ENCODE assay signal across 32 cellular contexts in genomic region chr17:46884552-46884951, GRCh38. TPM values are rescaled to one million over a fixed set of nuclear protein-coding genes. Genes with fewer than 3 reads are reported as not detected.
DNase-seq lines count a peak whose midpoint lies in the region; ATAC-seq, FAIRE-seq and TF ChIP-seq lines count a peak whose summit lies in the region.
"Had no signal": no experiment of that assay in that cellular context is flagged by ENCODE, and none has a peak within 500 bp of the region (broad histone marks: within the 10 kb centered on the region; RNA-seq: fewer than 3 reads in every experiment).

No MANE protein-coding gene starts in this region.

- no peak overlapping the region for H2AK5ac ChIP-seq in H1 (ENCODE audit: low read depth, low read length)
- H2AK5ac ChIP-seq in mesendoderm (ENCODE audit: low read length) = no peak overlapping the region

- H3K79me1 ChIP-seq in H1 (ENCODE audit: low read depth, low read length) (no peaks in the 10 kb centered on the region), mesendoderm (ENCODE audit: low read length) (no peaks in the 10 kb centered on the region)

- H3K56ac ChIP-seq in H1 (replicated peaks; ENCODE audit: insufficient read length, low read depth, low read length) = no peak overlapping the region
- H3K56ac ChIP-seq in mesendoderm (ENCODE audit: low read length) = no peak overlapping the region

- H3K23me2 ChIP-seq in H1 (ENCODE audit: low read depth, low read length) = no peaks in the 10 kb centered on the region

- no peak overlapping the region for H3K4me3 ChIP-seq in HEK293 (ENCODE audit: low read depth, low read length)
- no peak overlapping the region for H3K4me3 ChIP-seq in K562
- H3K4me3 ChIP-seq in H1 (ENCODE audit: extremely low read depth in 1 of 4, insufficient read depth in 2 of 4, low read depth in 3 of 4, low read length in 4 of 4) = no peak overlapping the region
- H3K4me3 ChIP-seq in hepatocyte = no peak overlapping the region
- H3K4me3 ChIP-seq in mesendoderm (ENCODE audit: low read length) = no peak overlapping the region
- H3K4me3 ChIP-seq: BLaER1, GM12878 had no signal

- H2BK15ac ChIP-seq in H1 (ENCODE audit: low read length) (no peak overlapping the region), mesendoderm (replicated peaks; ENCODE audit: low read depth) (no peak overlapping the region)

- H3K27ac Mint-ChIP-seq in stimulated activated effector memory CD8-positive, alpha-beta T cell treated with anti-CD3 and anti-CD28 coated beads, Interleukin-12 subunit alpha, Interleukin-12 subunit beta, amount 100 ng/mL, for 72 hours = no peak overlapping the region
- H3K27ac Mint-ChIP-seq: CD4-positive, alpha-beta memory T cell; CD4-positive, CD25-positive, alpha-beta regulatory T cell; CD8-positive, alpha-beta memory T cell had no signal

- H3K27ac ChIP-seq in HEK293 (ENCODE audit: extremely low read depth, low read depth, low read length) (no peak overlapping the region), K562 (ENCODE audit: extremely low read depth, low read depth, low read length) (no peak overlapping the region), H1 (ENCODE audit: low read depth, low read length) (no peak overlapping the region), hepatocyte (no peak overlapping the region), mesendoderm (ENCODE audit: low read depth, low read length) (no peak overlapping the region)
- H3K27ac ChIP-seq: BLaER1 had no signal

- H3K4me2 ChIP-seq in K562 (ENCODE audit: insufficient read depth, low read length) = no peak overlapping the region
- H3K4me2 ChIP-seq in H1 (ENCODE audit: insufficient read depth in 1 of 2, low read depth in 2 of 2, low read length in 2 of 2) = no peak overlapping the region
- H3K4me2 ChIP-seq in hepatocyte = peak overlapping the region; percentile 8
- H3K4me2 ChIP-seq in mesendoderm (ENCODE audit: low read length) = no peak overlapping the region
- H3K4me2 ChIP-seq: BLaER1 had no signal

- ATAC-seq in K562 = no peak
- no peak for ATAC-seq in stimulated activated effector memory CD8-positive, alpha-beta T cell treated with anti-CD3 and anti-CD28 coated beads, Interleukin-12 subunit alpha, Interleukin-12 subunit beta, amount 100 ng/mL, for 72 hours
- ATAC-seq: GM12878 had no signal

- H3K4ac ChIP-seq in H1 (replicated peaks; ENCODE audit: insufficient read length, low read depth, low read length) = no peak overlapping the region
- H3K4ac ChIP-seq in mesendoderm (ENCODE audit: low read depth, low read length) = no peak overlapping the region

- no peaks in the 10 kb centered on the region for H3K79me2 ChIP-seq in K562 (ENCODE audit: control insufficient read depth, insufficient read depth, low read length)
- no peaks in the 10 kb centered on the region for H3K79me2 ChIP-seq in H1 (ENCODE audit: control insufficient read depth in 1 of 2, insufficient read depth in 2 of 2, low read length in 2 of 2)
- no peaks in the 10 kb centered on the region for H3K79me2 ChIP-seq in hepatocyte
- H3K79me2 ChIP-seq in mesendoderm (ENCODE audit: control insufficient read depth, insufficient read depth, low read length) = no peaks in the 10 kb centered on the region

- DNase-seq in K562 (ENCODE audit: extremely low read depth in 1 of 4, low spot score in 3 of 4) (no peak), H1 (ENCODE audit: low read depth in 1 of 2, low spot score in 2 of 2) (no peak), hepatocyte (ENCODE audit: low spot score) (no peak), amygdala (lab: John Stamatoyannopoulos, UW) (no peak), activated gamma-delta T cell treated with Interleukin-2 at 50 U/mL for 16 hours (no peak), mesendoderm (no peak)
- no peak for DNase-seq in stimulated activated effector memory CD8-positive, alpha-beta T cell treated with anti-CD3 and anti-CD28 coated beads, Interleukin-12 subunit alpha, Interleukin-12 subunit beta, amount 100 ng/mL, for 72 hours (ENCODE audit: low spot score in 2 of 2)
- DNase-seq: 8988T; ACHN; BE2C; C1 segment of cervical spinal cord; CD4-positive, alpha-beta memory T cell; CD4-positive, CD25-positive, alpha-beta regulatory T cell; CD8-positive, alpha-beta memory T cell; COR-L47; DMS 273 treated with DMSO at 0.1 percent for 48 hours; DMS153; DMS53; DMS79; DND-41; EL; GDM1 had no signal

- no peaks in the 10 kb centered on the region for H3K9me1 ChIP-seq in K562 (ENCODE audit: control insufficient read depth, insufficient read depth, low read length)

- H4K20me1 ChIP-seq in K562 (replicated peaks; ENCODE audit: control insufficient read depth, insufficient read depth, low read length) (peaks cover 4% of the 10 kb centered on the region; the same call in 1 of the 2 replicates), H1 (replicated peaks in 1 of 2; ENCODE audit: control insufficient read depth in 1 of 2, insufficient read depth in 2 of 2, low read length in 2 of 2) (no peaks in the 10 kb centered on the region), hepatocyte (ENCODE audit: insufficient read depth, poor library complexity, severe bottlenecking) (no peaks in the 10 kb centered on the region)
- H4K20me1 ChIP-seq: BLaER1 had no signal

- no peaks in the 10 kb centered on the region for H3K4me1 Mint-ChIP-seq in stimulated activated effector memory CD8-positive, alpha-beta T cell treated with anti-CD3 and anti-CD28 coated beads, Interleukin-12 subunit alpha, Interleukin-12 subunit beta, amount 100 ng/mL, for 72 hours
- H3K4me1 Mint-ChIP-seq: CD4-positive, alpha-beta memory T cell; CD4-positive, CD25-positive, alpha-beta regulatory T cell; CD8-positive, alpha-beta memory T cell had no signal

- no peak overlapping the region for H4K5ac ChIP-seq in H1 (ENCODE audit: insufficient read length, low read depth, low read length)
- H4K5ac ChIP-seq in mesendoderm (ENCODE audit: low read length) = no peak overlapping the region

- no TSS peak for BruUV-seq in K562 (replicated peaks; lab: Mats Ljungman, UMichigan)

- H3K9me3 Mint-ChIP-seq in stimulated activated effector memory CD8-positive, alpha-beta T cell treated with anti-CD3 and anti-CD28 coated beads, Interleukin-12 subunit alpha, Interleukin-12 subunit beta, amount 100 ng/mL, for 72 hours = no peaks in the 10 kb centered on the region
- H3K9me3 Mint-ChIP-seq: CD14-positive monocyte; CD4-positive, alpha-beta memory T cell; CD8-positive, alpha-beta memory T cell had no signal

- in situ Hi-C loops in K562 (cut with MboI) = no loop called here

- H3K27me3 ChIP-seq in K562 (ENCODE audit: control insufficient read depth in 2 of 2, insufficient read depth in 2 of 2, low read length in 2 of 2) (peaks cover 25 to 42% of the 10 kb centered on the region in 2 experiments), H1 (replicated peaks in 1 of 4; ENCODE audit: control insufficient read depth in 3 of 4, extremely low read depth in 1 of 4, insufficient read depth in 3 of 4, low read length in 3 of 4) (no peaks in the 10 kb centered on the region), hepatocyte (no peaks in the 10 kb centered on the region), mesendoderm (ENCODE audit: insufficient read depth, low read length, poor library complexity) (no peaks in the 10 kb centered on the region)
- H3K27me3 ChIP-seq: BE2C, BLaER1 had no signal

- no peak overlapping the region for H2BK20ac ChIP-seq in H1 (ENCODE audit: low read length)

- no peak overlapping the region for H2BK12ac ChIP-seq in H1 (ENCODE audit: low read depth, low read length)

- H3K4me1 ChIP-seq in HEK293 (ENCODE audit: control insufficient read depth, insufficient read depth, low read length) (no peaks in the 10 kb centered on the region), K562 (replicated peaks in 1 of 2; ENCODE audit: control insufficient read depth in 2 of 2, insufficient read depth in 2 of 2, low read length in 2 of 2) (peaks cover 4 to 13% of the 10 kb centered on the region in 2 experiments; a peak in 3 of 5 replicates), H1 (replicated peaks in 1 of 4; ENCODE audit: control insufficient read depth in 3 of 4, insufficient read depth in 4 of 4, low read length in 3 of 4) (no peaks in the 10 kb centered on the region), hepatocyte (ENCODE audit: insufficient read depth) (no peaks in the 10 kb centered on the region), mesendoderm (ENCODE audit: control insufficient read depth, low read depth, low read length) (no peaks in the 10 kb centered on the region)
- H3K4me1 ChIP-seq: BE2C, BLaER1 had no signal

- H2AFZ ChIP-seq in K562 (ENCODE audit: low read depth, low read length) (no peak overlapping the region), H1 (ENCODE audit: low read length) (no peak overlapping the region), hepatocyte (no peak overlapping the region)

- H2BK5ac ChIP-seq in H1 (ENCODE audit: low read depth, low read length) = no peak overlapping the region
- H2BK5ac ChIP-seq in mesendoderm (ENCODE audit: low read length) = no peak overlapping the region

- H3K9ac ChIP-seq in K562 (ENCODE audit: insufficient read depth in 1 of 2, low read depth in 2 of 2, low read length in 2 of 2) (no peak overlapping the region), H1 (replicated peaks in 1 of 4; ENCODE audit: extremely low read depth in 1 of 4, low read depth in 3 of 4, low read length in 3 of 4) (no peak overlapping the region), mesendoderm (ENCODE audit: low read length) (no peak overlapping the region)
- H3K9ac ChIP-seq: BLaER1 had no signal

- H3K36me3 ChIP-seq in HEK293 (ENCODE audit: control insufficient read depth in 2 of 2, insufficient read depth in 1 of 2, low read length in 2 of 2) (no peaks in the 10 kb centered on the region), K562 (ENCODE audit: control insufficient read depth, insufficient read depth, low read length) (no peaks in the 10 kb centered on the region), H1 (ENCODE audit: control insufficient read depth in 2 of 4, insufficient read depth in 4 of 4, low read length in 3 of 4) (no peaks in the 10 kb centered on the region), hepatocyte (replicated peaks; ENCODE audit: insufficient read depth, low read depth) (no peaks in the 10 kb centered on the region), mesendoderm (ENCODE audit: control insufficient read depth, insufficient read depth, low read length) (no peaks in the 10 kb centered on the region)
- H3K36me3 ChIP-seq: BE2C, BLaER1 had no signal

- no peak overlapping the region for H4K91ac ChIP-seq in H1 (replicated peaks; ENCODE audit: insufficient read length, low read length)

- H2BK120ac ChIP-seq in H1 (replicated peaks; ENCODE audit: low read depth, low read length) (no peak overlapping the region), mesendoderm (ENCODE audit: low read depth, low read length) (no peak overlapping the region)

- TF ChIP-seq EP300 in K562 (IDR thresholded peaks at IDR 0.05; ENCODE audit: low read length) (no peak), H1 (IDR thresholded peaks at IDR 0.05; ENCODE audit: borderline replicate concordance in 1 of 2, low read depth in 2 of 2, low read length in 2 of 2) (no peak)

- CTCF ChIA-PET in HEK293 (lab: Yijun Ruan, JAX) (interaction anchor here (0.6 to 0.7 kb wide), 3 partner anchors 23 to 134 kb away, joined by 3 to 4 read pairs (median 3); no protein-coding TSS in a partner anchor), K562 (lab: Yijun Ruan, JAX; ENCODE audit: low intra/inter-chr PET ratio) (no interaction called here), H1 (lab: Charles Lee; ENCODE audit: partially characterized antibody) (interaction anchor here (0.6 to 4.3 kb wide), 4 partner anchors 9 to 709 kb away, joined by 3 to 41 read pairs (median 4); no protein-coding TSS in a partner anchor)

- TF ChIP-seq POLR2A in K562 (conservative IDR thresholded peaks at IDR 0.05) = no peak
- no peak for TF ChIP-seq POLR2A in H1 (IDR thresholded peaks at IDR 0.05; ENCODE audit: control extremely low read depth in 1 of 2, low read depth in 2 of 2, low read length in 2 of 2)

- H4K8ac ChIP-seq in H1 (ENCODE audit: extremely low read depth, insufficient read depth, low read length) = peak overlapping the region; percentile 14; the same call in 1 of the 2 replicates
- no peak overlapping the region for H4K8ac ChIP-seq in mesendoderm (ENCODE audit: low read depth, low read length)

- H3K23ac ChIP-seq in H1 (ENCODE audit: insufficient read length) (no peak overlapping the region), mesendoderm (ENCODE audit: low read length) (no peak overlapping the region)

- POLR2A ChIA-PET in HEK293 (lab: Yijun Ruan, JAX) = no interaction called here
- POLR2A ChIA-PET in K562 (lab: Yijun Ruan, JAX) = interaction anchor here (0.8 to 1.3 kb wide), 2 partner anchors 12 to 58 kb away, joined by 3 to 7 read pairs; no protein-coding TSS in a partner anchor
- POLR2A ChIA-PET in H1 (lab: Charles Lee; ENCODE audit: partially characterized antibody) = no interaction called here

- no peaks in the 10 kb centered on the region for H3K36me3 Mint-ChIP-seq in stimulated activated effector memory CD8-positive, alpha-beta T cell treated with anti-CD3 and anti-CD28 coated beads, Interleukin-12 subunit alpha, Interleukin-12 subunit beta, amount 100 ng/mL, for 72 hours
- H3K36me3 Mint-ChIP-seq: CD14-positive monocyte; CD4-positive, alpha-beta memory T cell; CD4-positive, CD25-positive, alpha-beta regulatory T cell; CD8-positive, alpha-beta memory T cell had no signal

- no peak overlapping the region for H3K14ac ChIP-seq in H1 (ENCODE audit: insufficient read length)

- no peak for TF ChIP-seq RAD21 in K562 (CRISPR knock-in tag; conservative IDR thresholded peaks at IDR 0.05 in 1 of 2, IDR thresholded peaks at IDR 0.05 in 1 of 2)
- TF ChIP-seq RAD21 in H1 (IDR thresholded peaks at IDR 0.05 in 1 of 2, conservative IDR thresholded peaks at IDR 0.05 in 1 of 2; ENCODE audit: low read depth in 2 of 2, low read length in 2 of 2) = no peak

- WGBS in K562 (ENCODE audit: insufficient coverage, low coverage, missing lambda C conversion rate) = 19% methylated on average over 7 of the region's 7 CpGs
- WGBS in H1 (ENCODE audit: extremely low coverage in 1 of 2, insufficient coverage in 1 of 2, insufficient read length in 1 of 2, insufficient replicate concordance in 2 of 2, low coverage in 1 of 2, low lambda C conversion rate in 2 of 2, missing lambda C conversion rate in 1 of 2), 2 experiments = 88% methylated on average over 7 of the region's 7 CpGs; no CpG with 5 or more reads in 1 of the 2 experiments
- WGBS in hepatocyte (ENCODE audit: low lambda C conversion rate, missing lambda C conversion rate) = 91% methylated on average over 7 of the region's 7 CpGs
- WGBS in mesendoderm (ENCODE audit: extremely low coverage, insufficient coverage, low lambda C conversion rate) = no CpG with 5 or more reads among the region's 7 CpGs

- FAIRE-seq in K562 (lab: Jason Lieb, UNC) (no peak), H1 (lab: Jason Lieb, UNC) (no peak)
- FAIRE-seq: A204.1, GM12878, GM12892, GM18507 had no signal

- no peaks in the 10 kb centered on the region for H3K9me2 ChIP-seq in hepatocyte (replicated peaks; ENCODE audit: insufficient read depth)

- H3K18ac ChIP-seq in H1 (ENCODE audit: extremely low read depth, low read length) (no peak overlapping the region), mesendoderm (ENCODE audit: low read length) (no peak overlapping the region)

- TF ChIP-seq CTCF in HEK293 (tag by site-specific recombination; IDR thresholded peaks at IDR 0.05) (no peak), K562 (IDR thresholded peaks at IDR 0.05 in 2 of 3, conservative IDR thresholded peaks at IDR 0.05 in 1 of 3; ENCODE audit: insufficient read depth in 2 of 3, low read depth in 1 of 3, low read length in 3 of 3) (no peak), H1 (IDR thresholded peaks at IDR 0.05; ENCODE audit: control extremely low read depth in 1 of 3, insufficient read depth in 1 of 3, low read depth in 1 of 3, low read length in 3 of 3) (no peak), hepatocyte (IDR thresholded peaks at IDR 0.05; ENCODE audit: poor library complexity) (no peak)

- intact Hi-C loops in K562 (cut with micrococcal nuclease) = no loop called here

- H3K9me3 ChIP-seq in HEK293 (ENCODE audit: control insufficient read depth, insufficient read depth, low read depth, low read length) (no peaks in the 10 kb centered on the region), K562 (replicated peaks; ENCODE audit: control insufficient read depth, insufficient read depth, low read depth, low read length) (no peaks in the 10 kb centered on the region), H1 (ENCODE audit: insufficient read depth in 2 of 2, low read depth in 1 of 2, low read length in 1 of 2) (no peaks in the 10 kb centered on the region), hepatocyte (ENCODE audit: low read depth) (no peaks in the 10 kb centered on the region)
- H3K9me3 ChIP-seq: BE2C, BLaER1 had no signal

- no peak overlapping the region for H3K4me3 Mint-ChIP-seq in stimulated activated effector memory CD8-positive, alpha-beta T cell treated with anti-CD3 and anti-CD28 coated beads, Interleukin-12 subunit alpha, Interleukin-12 subunit beta, amount 100 ng/mL, for 72 hours
- H3K4me3 Mint-ChIP-seq: CD14-positive monocyte; CD4-positive, alpha-beta memory T cell; CD8-positive, alpha-beta memory T cell had no signal

RNA-seq across cellular contexts. Expression of gene WNT9B, which starts 33.2 kb away (rescaled TPM):
- total RNA-seq in K562 (2011; cell fraction: chromatin; rRNA removed; ENCODE audit: low replicate concordance) = not detected in 2 replicates
- not detected in 2 replicates for total RNA-seq in K562 (2011; cell fraction: nucleolus; rRNA removed)
- total RNA-seq in K562 (2011; cell fraction: nucleoplasm; rRNA removed) = not detected in 2 replicates
- total RNA-seq in K562 (2014; rRNA removed) = not detected in 2 replicates
- total RNA-seq in K562 (2014; rRNA removed; fragmentation: Illumina TruSeq; extraction: Trizol) = not detected in 2 replicates
- not detected in 2 replicates for total RNA-seq in K562 (2015; rRNA removed; fragmentation: Illumina TruSeq; extraction: Trizol)
- total RNA-seq in K562 (2021) = not detected in 2 replicates
- not detected in 2 replicates for polyA plus RNA-seq in K562 (2011; rRNA removed)
- polyA plus RNA-seq in K562 (2011; cell fraction: cytosol; rRNA removed) = not detected in 2 replicates
- not detected in 2 replicates for polyA plus RNA-seq in K562 (2011; cell fraction: nucleus; rRNA removed)
- polyA plus RNA-seq in K562 (2012) = not detected in 2 replicates
- not detected in 2 replicates for polyA plus RNA-seq in K562 (2014; fragmentation: Illumina TruSeq; extraction: Trizol)
- polyA plus RNA-seq in K562 (2014; fragmentation: Nextera tagmentation; extraction: Ambion mirVana) = not detected
- not detected in 2 replicates for polyA plus RNA-seq in K562 (2014; rRNA removed)
- polyA minus RNA-seq in K562 (2011; rRNA and poly(A)+ RNA removed) = not detected in 2 replicates
- not detected in 2 replicates for polyA minus RNA-seq in K562 (2011; cell fraction: cytosol; rRNA and poly(A)+ RNA removed)
- not detected in 2 replicates for polyA minus RNA-seq in K562 (2011; cell fraction: nucleus; rRNA and poly(A)+ RNA removed)
- total RNA-seq in H1 (2021; fragmentation: NEBNext Ultra II Directional; extraction: Animal tissue kit (Norgen Biotek cat#: 25700)) = not detected in 2 replicates
- polyA plus RNA-seq in H1 (2011; rRNA removed) = 0.21 and 0.35 TPM in 2 replicates
- 0.09 TPM for polyA plus RNA-seq in H1 (2011; cell fraction: cytosol; rRNA removed)
- polyA plus RNA-seq in H1 (2011; cell fraction: nucleus; rRNA removed) = 0.10 TPM
- polyA plus RNA-seq in H1 (2012, experiment 1 of 2) = 0.13 to 0.15 TPM in 2 of 4 replicates, not detected in the others
- not detected for polyA plus RNA-seq in H1 (2012, experiment 2 of 2)
- 0.16 TPM for polyA plus RNA-seq in H1 (2013, experiment 1 of 2)
- 0.11 TPM for polyA plus RNA-seq in H1 (2013, experiment 2 of 2)
- polyA minus RNA-seq in H1 (2011; rRNA and poly(A)+ RNA removed) = 0.12 and 0.47 TPM in 2 replicates
- not detected for polyA minus RNA-seq in H1 (2011; cell fraction: cytosol; rRNA and poly(A)+ RNA removed)
- polyA minus RNA-seq in H1 (2011; cell fraction: nucleus; rRNA and poly(A)+ RNA removed) = not detected
- 2.6 and 3.0 TPM in 2 replicates for total RNA-seq in hepatocyte
- polyA plus RNA-seq in hepatocyte = 0.33 and 2.4 TPM in 2 replicates
- polyA plus RNA-seq in mesendoderm (2013, experiment 1 of 2) = 0.74 TPM
- polyA plus RNA-seq in mesendoderm (2013, experiment 2 of 2) = 0.70 TPM
- total RNA-seq: A673; CD4-positive, alpha-beta memory T cell; CD4-positive, CD25-positive, alpha-beta regulatory T cell; CD8-positive, alpha-beta memory T cell; G401; GM12878 had no signal
- polyA plus RNA-seq: AG04450; CD4-positive, alpha-beta memory T cell; CD4-positive, CD25-positive, alpha-beta regulatory T cell; CD8-positive, alpha-beta memory T cell; GM12878 had no signal

RNA-seq across cellular contexts. Expression of gene GOSR2, which starts 38.4 kb away (rescaled TPM):
- 156 and 170 TPM in 2 replicates for total RNA-seq in K562 (2011; cell fraction: chromatin; rRNA removed; ENCODE audit: low replicate concordance)
- 93.8 and 102 TPM in 2 replicates for total RNA-seq in K562 (2011; cell fraction: nucleolus; rRNA removed)
- total RNA-seq in K562 (2011; cell fraction: nucleoplasm; rRNA removed) = 157 and 232 TPM in 2 replicates
- total RNA-seq in K562 (2014; rRNA removed) (32.7 and 38.5 TPM in 2 replicates), K562 (2014; rRNA removed; fragmentation: Illumina TruSeq; extraction: Trizol) (41.0 and 41.1 TPM in 2 replicates), K562 (2015; rRNA removed; fragmentation: Illumina TruSeq; extraction: Trizol) (32.7 and 34.6 TPM in 2 replicates), K562 (2021) (48.6 and 54.3 TPM in 2 replicates), hepatocyte (42.3 and 47.7 TPM in 2 replicates)
- polyA plus RNA-seq in K562 (2011; rRNA removed) (95.3 and 96.3 TPM in 2 replicates), K562 (2014; fragmentation: Illumina TruSeq; extraction: Trizol) (41.0 and 43.9 TPM in 2 replicates), K562 (2014; fragmentation: Nextera tagmentation; extraction: Ambion mirVana) (10 to 100 TPM; 75.4 to 84.1 TPM), K562 (2014; rRNA removed) (45.2 and 48.9 TPM in 2 replicates), H1 (2011; rRNA removed) (25.8 and 28.2 TPM in 2 replicates), hepatocyte (58.0 and 62.8 TPM in 2 replicates)
- 56.4 and 69.6 TPM in 2 replicates for polyA plus RNA-seq in K562 (2011; cell fraction: cytosol; rRNA removed)
- 83.6 and 116 TPM in 2 replicates for polyA plus RNA-seq in K562 (2011; cell fraction: nucleus; rRNA removed)
- 35.3 and 36.2 TPM in 2 replicates for polyA plus RNA-seq in K562 (2012)
- polyA minus RNA-seq in K562 (2011; rRNA and poly(A)+ RNA removed) = 87.7 and 94.0 TPM in 2 replicates
- 21.9 and 32.0 TPM in 2 replicates for polyA minus RNA-seq in K562 (2011; cell fraction: cytosol; rRNA and poly(A)+ RNA removed)
- 59.9 and 98.9 TPM in 2 replicates for polyA minus RNA-seq in K562 (2011; cell fraction: nucleus; rRNA and poly(A)+ RNA removed)
- total RNA-seq in H1 (2021; fragmentation: NEBNext Ultra II Directional; extraction: Animal tissue kit (Norgen Biotek cat#: 25700)) = 31.7 and 36.2 TPM in 2 replicates
- 33.5 TPM for polyA plus RNA-seq in H1 (2011; cell fraction: cytosol; rRNA removed)
- polyA plus RNA-seq in H1 (2011; cell fraction: nucleus; rRNA removed) = 34.8 TPM
- 25.9 to 27.6 TPM (median 26.6 TPM) in 4 replicates for polyA plus RNA-seq in H1 (2012, experiment 1 of 2)
- polyA plus RNA-seq in H1 (2012, experiment 2 of 2) = 13.7 TPM
- 19.4 TPM for polyA plus RNA-seq in H1 (2013, experiment 1 of 2)
- 19.0 TPM for polyA plus RNA-seq in H1 (2013, experiment 2 of 2)
- polyA minus RNA-seq in H1 (2011; rRNA and poly(A)+ RNA removed) = 57.6 and 66.2 TPM in 2 replicates
- 22.8 TPM for polyA minus RNA-seq in H1 (2011; cell fraction: cytosol; rRNA and poly(A)+ RNA removed)
- polyA minus RNA-seq in H1 (2011; cell fraction: nucleus; rRNA and poly(A)+ RNA removed) = 73.5 TPM
- polyA plus RNA-seq in mesendoderm (2013, experiment 1 of 2) = 28.3 TPM
- 26.9 TPM for polyA plus RNA-seq in mesendoderm (2013, experiment 2 of 2)
